ENCODE assay signal across 8 cellular contexts in genomic region chr9:124940894-124941688, GRCh38. TPM values are rescaled to one million over a fixed set of nuclear protein-coding genes. Genes with fewer than 3 reads are reported as not detected.
A peak's percentile ranks its signal among the peaks of the same experiment; 100 is the strongest.
DNase-seq lines count a peak whose midpoint lies in the region; ATAC-seq and TF ChIP-seq lines count a peak whose summit lies in the region.

GOLGA1 (minus strand) TSS chr9:124941083; CDS start chr9:124938711, 2,372 bp downstream.

- no CpG with 5 or more reads among the region's 71 CpGs for WGBS in mesendoderm (ENCODE audit: extremely low coverage, insufficient coverage, low lambda C conversion rate)

- H3K4me1 Mint-ChIP-seq in Caco-2 (ENCODE audit: low read depth, unreplicated experiment) = no peaks in the 10 kb centered on the region

- no peak within 1 kb of the TSS for H3K4ac ChIP-seq in mesendoderm (ENCODE audit: low read depth, low read length)

- H3K9me3 ChIP-seq in Caco-2 (no peaks in the 10 kb centered on the region), endocrine pancreas (ENCODE audit: control insufficient read depth, low read length) (no peaks in the 10 kb centered on the region)

- H2BK5ac ChIP-seq in mesendoderm (ENCODE audit: low read length) = no peak within 1 kb of the TSS

- no peaks in the 10 kb centered on the region for H3K79me1 ChIP-seq in mesendoderm (ENCODE audit: low read length)

- H3K9ac ChIP-seq in endocrine pancreas (ENCODE audit: control insufficient read depth, insufficient read depth, low read length) = peak within 1 kb of the TSS; percentile 88
- H3K9ac ChIP-seq in mesendoderm (ENCODE audit: low read length) = peak within 1 kb of the TSS; percentile 89

- H3K4me1 ChIP-seq in Caco-2 = peaks cover 5% of the 10 kb centered on the region; the same call in 1 of the 2 replicates
- H3K4me1 ChIP-seq in endocrine pancreas (ENCODE audit: control insufficient read depth, insufficient read depth, low read length) = no peaks in the 10 kb centered on the region
- no peaks in the 10 kb centered on the region for H3K4me1 ChIP-seq in mesendoderm (ENCODE audit: control insufficient read depth, low read depth, low read length)

- peak within 1 kb of the TSS; percentile 95 for H3K4me3 Mint-ChIP-seq in Caco-2 (ENCODE audit: unreplicated experiment)

- H3K36me3 ChIP-seq in Caco-2 (ENCODE audit: control insufficient read depth, insufficient read depth, low read length) (no peaks in the 10 kb centered on the region), endocrine pancreas (ENCODE audit: control insufficient read depth, insufficient read depth, low read length) (no peaks in the 10 kb centered on the region), mesendoderm (ENCODE audit: control insufficient read depth, insufficient read depth, low read length) (no peaks in the 10 kb centered on the region)

- H3K27me3 ChIP-seq in Caco-2 (replicated peaks; ENCODE audit: control insufficient read depth, insufficient read depth, low read length) (no peaks in the 10 kb centered on the region), endocrine pancreas (ENCODE audit: control insufficient read depth, insufficient read depth, low read length) (no peaks in the 10 kb centered on the region), mesendoderm (ENCODE audit: insufficient read depth, low read length, poor library complexity) (no peaks in the 10 kb centered on the region)

- peak within 1 kb of the TSS; percentile 95 for H3K27ac Mint-ChIP-seq in Caco-2 (ENCODE audit: unreplicated experiment)

- H4K5ac ChIP-seq in mesendoderm (ENCODE audit: low read length) = peak within 1 kb of the TSS; percentile 52

- DNase-seq in Caco-2 (peak; percentile 97 to 98), HUDEP-2 (lab: John Stamatoyannopoulos, UW; ENCODE audit: unreplicated experiment in 76 of 76) (peak in 75 of 76 experiments; percentile 44 to 95 (median 87)), NOMO-1 treated with dmso at 0.1 percent for 144 hours (lab: John Stamatoyannopoulos, UW; ENCODE audit: unreplicated experiment) (peak; percentile 89), mesendoderm (peak; percentile 97)
- DNase-seq in activated CD8-positive, alpha-beta memory T cell treated with anti-CD3 and anti-CD28 coated beads, Interleukin-2, amount 50 U/mL, for 1 hour (ENCODE audit: extremely low read depth) = peak; percentile 76
- DNase-seq in stimulated activated CD8-positive, alpha-beta memory T cell treated with anti-CD3 and anti-CD28 coated beads, Interleukin-12 subunit alpha, Interleukin-12 subunit beta, amount 100 ng/mL, for 4 hours (ENCODE audit: low read depth) = peak; percentile 89

- peak within 1 kb of the TSS; percentile 94 for H3K4me2 ChIP-seq in mesendoderm (ENCODE audit: low read length)

- peak within 1 kb of the TSS; percentile 34 for H3K18ac ChIP-seq in mesendoderm (ENCODE audit: low read length)

- no peaks in the 10 kb centered on the region for H3K79me2 ChIP-seq in mesendoderm (ENCODE audit: control insufficient read depth, insufficient read depth, low read length)

- intact Hi-C loops in Caco-2 (cut with micrococcal nuclease; ENCODE audit: unreplicated experiment) = loop anchor here (1.0 to 5.0 kb wide), 3 partner anchors 72 to 202 kb away; partner anchors contain the start of genes NR6A1 and SCAI

- H3K4me3 ChIP-seq in Caco-2 (ENCODE audit: low read depth, low read length) (peak within 1 kb of the TSS; percentile 74), endocrine pancreas (ENCODE audit: control insufficient read depth, insufficient read depth, low read length) (peak within 1 kb of the TSS; percentile 57), mesendoderm (ENCODE audit: low read length) (peak within 1 kb of the TSS; percentile 84)

- peak; percentile 85 for ATAC-seq in GM21381 (IDR thresholded peaks at IDR 0.05; ENCODE audit: unreplicated experiment)

- CTCF ChIA-PET in Caco-2 (lab: Charles Lee) = interaction anchor here (0.5 to 0.6 kb wide), 2 partner anchors 68 to 427 kb away, joined by 3 to 5 read pairs; no protein-coding TSS in a partner anchor

- TSS peak; percentile 79 for BruUV-seq in Caco-2 (replicated peaks; lab: Mats Ljungman, UMichigan)

- POLR2A ChIA-PET in Caco-2 (lab: Charles Lee) = interaction anchor here (1.0 kb wide), 1 partner anchor 300 kb away, joined by 3 read pairs; the partner anchor contains the start of gene HSPA5

- peak within 1 kb of the TSS; percentile 30 for H3K23ac ChIP-seq in mesendoderm (ENCODE audit: low read length)

- peak within 1 kb of the TSS; percentile 96 for H3K56ac ChIP-seq in mesendoderm (ENCODE audit: low read length)

- H3K27ac ChIP-seq in mesendoderm (ENCODE audit: low read depth, low read length) = peak within 1 kb of the TSS; percentile 87

- H3K9me3 Mint-ChIP-seq in Caco-2 (ENCODE audit: unreplicated experiment) = no peaks in the 10 kb centered on the region

- peaks cover 22% of the 10 kb centered on the region for H3K36me3 Mint-ChIP-seq in Caco-2 (ENCODE audit: insufficient read depth, unreplicated experiment)

- TF ChIP-seq CTCF in Caco-2 (IDR thresholded peaks at IDR 0.05; ENCODE audit: insufficient read depth in 1 of 2, low read depth in 1 of 2, low read length in 1 of 2, severe bottlenecking in 1 of 2, unreplicated experiment in 1 of 2) = no peak

- H2BK120ac ChIP-seq in mesendoderm (ENCODE audit: low read depth, low read length) = no peak within 1 kb of the TSS

- peak within 1 kb of the TSS; percentile 95 for H4K8ac ChIP-seq in mesendoderm (ENCODE audit: low read depth, low read length)

- H3K27me3 Mint-ChIP-seq in Caco-2 (ENCODE audit: insufficient read depth, unreplicated experiment) = no peaks in the 10 kb centered on the region

- no peak within 1 kb of the TSS for H2BK15ac ChIP-seq in mesendoderm (replicated peaks; ENCODE audit: low read depth)

- no peak within 1 kb of the TSS for H2AK5ac ChIP-seq in mesendoderm (ENCODE audit: low read length)

RNA-seq across cellular contexts. Expression of gene GOLGA1, which starts in this region (rescaled TPM):
- 18.7 and 18.9 TPM in 2 replicates for total RNA-seq in Caco-2 (2022)
- polyA plus RNA-seq in mesendoderm (2013, experiment 1 of 2) = 4.2 TPM
- polyA plus RNA-seq in mesendoderm (2013, experiment 2 of 2) = 4.6 TPM

Comparison
In these comparisons a context has a peak if more than half of its experiments do, and no peak if none do; other contexts are left out.
1. Peak in every context shown above with its lines: DNase-seq, ATAC-seq, H3K4me3 ChIP-seq and H3K27ac ChIP-seq.